In genomic region chr2:232333361-232334135, GRCh38 we compare ENCODE assay signal across 9 cellular contexts. TPM values are rescaled to one million over a fixed set of nuclear protein-coding genes. Genes with fewer than 3 reads are reported as not detected.
DNase-seq lines count a peak whose midpoint lies in the region; TF ChIP-seq lines count a peak whose summit lies in the region.
"Had no signal": no experiment of that assay in that cellular context is flagged by ENCODE, and none has a peak within 500 bp of the region (broad histone marks: within the 10 kb centered on the region; RNA-seq: fewer than 3 reads in every experiment).

No MANE protein-coding gene starts in this region.

- H3K36me3 ChIP-seq in adipocyte (ENCODE audit: control insufficient read depth, insufficient read depth, low read length, severe bottlenecking), result no peaks in the 10 kb centered on the region
- H3K36me3 ChIP-seq in MG63, result no peaks in the 10 kb centered on the region

- DNase-seq in AG09319 (ENCODE audit: extremely low read depth, low read depth) (no peak), adipocyte (ENCODE audit: low read depth) (peak; percentile 20), left kidney (ENCODE audit: low read depth, low spot score) (peak; percentile 53), MV-4-11 (lab: John Stamatoyannopoulos, UW) (no peak), coronary artery (ENCODE audit: low spot score) (no peak), HCEC 1CT (no peak), MG63 (no peak)

- H3K9me3 ChIP-seq in adipocyte (ENCODE audit: control insufficient read depth, low read length) (no peaks in the 10 kb centered on the region), MG63 (no peaks in the 10 kb centered on the region)
- H3K9me3 ChIP-seq: upper lobe of left lung had no signal

- H3K4me3 ChIP-seq in GM12875 (ENCODE audit: low read depth, low read length) (no peak overlapping the region), adipocyte (ENCODE audit: low read length) (no peak overlapping the region), coronary artery (no peak overlapping the region), MG63 (no peak overlapping the region)
- H3K4me3 ChIP-seq: upper lobe of left lung had no signal

- no peak overlapping the region for H3K27ac ChIP-seq in coronary artery
- H3K27ac ChIP-seq: upper lobe of left lung had no signal

- H3K27me3 ChIP-seq in adipocyte (replicated peaks; ENCODE audit: control insufficient read depth, insufficient read depth, low read length) (no peaks in the 10 kb centered on the region), MG63 (no peaks in the 10 kb centered on the region)
- H3K27me3 ChIP-seq: upper lobe of left lung had no signal

- no peak overlapping the region for H3K9ac ChIP-seq in adipocyte (ENCODE audit: low read length)

- H3K4me1 ChIP-seq in adipocyte (ENCODE audit: control insufficient read depth, insufficient read depth, low read length), result no peaks in the 10 kb centered on the region
- H3K4me1 ChIP-seq: upper lobe of left lung had no signal

- peak; percentile 36 for TF ChIP-seq CTCF in AG09319 (IDR thresholded peaks at IDR 0.05; ENCODE audit: low read depth, low read length)
- peak; percentile 62 for TF ChIP-seq CTCF in GM12875 (IDR thresholded peaks at IDR 0.05; ENCODE audit: borderline replicate concordance, insufficient read depth, low read depth, low read length)
- no peak for TF ChIP-seq CTCF in coronary artery (IDR thresholded peaks at IDR 0.05)

RNA-seq across cellular contexts. Expression of gene ALPP, which starts 45.0 kb away (rescaled TPM):
- total RNA-seq in MG63 (2014; rRNA removed; shearing (Covaris generic); ENCODE audit: low replicate concordance), result not detected in 2 replicates

Comparison
In these comparisons a context has a peak if more than half of its experiments do, and no peak if none do; other contexts are left out.
1. DNase-seq: peak in adipocyte (single experiment) and left kidney (single experiment); none in AG09319 (single experiment), MV-4-11 (single experiment), coronary artery (single experiment), HCEC 1CT (single experiment) and MG63 (single experiment).